8 cellular contexts compared by ENCODE assay signal in genomic region chr5:100828071-100828689, GRCh38.
DNase-seq lines count a peak whose midpoint lies in the region; ATAC-seq lines count a peak whose summit lies in the region.

No MANE protein-coding gene starts in this region.

- POLR2A ChIA-PET in CD4-positive, alpha-beta memory T cell (lab: Charles Lee; ENCODE audit: partially characterized antibody) = interaction anchor here (1.2 to 1.6 kb wide), 3 partner anchors 9 to 75 kb away, joined by 4 to 6 read pairs (median 5); partner anchors contain the start of gene ST8SIA4

- H3K27ac Mint-ChIP-seq in CD4-positive, alpha-beta memory T cell = peak overlapping the region; percentile 4 to 82 (median 24)
- peak overlapping the region; percentile 61 for H3K27ac Mint-ChIP-seq in activated naive CD8-positive, alpha-beta T cell treated with anti-CD3 and anti-CD28 coated beads for 36 hours

- peaks cover 13 to 30% of the 10 kb centered on the region in 2 donors for H3K36me3 Mint-ChIP-seq in CD4-positive, alpha-beta memory T cell
- H3K36me3 Mint-ChIP-seq in activated naive CD8-positive, alpha-beta T cell treated with anti-CD3 and anti-CD28 coated beads for 36 hours = peaks cover 13% of the 10 kb centered on the region

- peaks cover 29 to 38% (median 36%) of the 10 kb centered on the region in 4 donors for H3K4me1 Mint-ChIP-seq in CD4-positive, alpha-beta memory T cell
- peaks cover 33% of the 10 kb centered on the region for H3K4me1 Mint-ChIP-seq in activated naive CD8-positive, alpha-beta T cell treated with anti-CD3 and anti-CD28 coated beads for 36 hours

- WGBS in trophoblast cell (ENCODE audit: extremely low coverage, insufficient coverage, insufficient read length) = no CpG with 5 or more reads among the region's 6 CpGs

- no peaks in the 10 kb centered on the region for H3K9me3 ChIP-seq in CD4-positive, alpha-beta memory T cell (ENCODE audit: control insufficient read depth in 1 of 2, low read length in 2 of 2)
- no peaks in the 10 kb centered on the region for H3K9me3 ChIP-seq in trophoblast cell (ENCODE audit: insufficient read depth, low read depth, low read length)

- H3K4me3 Mint-ChIP-seq in CD4-positive, alpha-beta memory T cell = peak overlapping the region in 2 of 8 donors; percentile 19 to 44
- no peak overlapping the region for H3K4me3 Mint-ChIP-seq in activated naive CD8-positive, alpha-beta T cell treated with anti-CD3 and anti-CD28 coated beads for 36 hours

- no peak overlapping the region for H3K4me2 ChIP-seq in trophoblast cell (ENCODE audit: low read length)

- no peak overlapping the region for H3K18ac ChIP-seq in trophoblast cell (ENCODE audit: low read length)

- no peak for DNase-seq in CD4-positive, alpha-beta memory T cell
- no peak for DNase-seq in activated naive CD8-positive, alpha-beta T cell treated with anti-CD3 and anti-CD28 coated beads for 36 hours
- peak in 1 of 2 donors; percentile 21 for DNase-seq in trophoblast cell
- no peak for DNase-seq in left colon
- no peak for DNase-seq in NCI-H446 treated with DMSO at 0.1 percent for 48 hours (lab: John Stamatoyannopoulos, UW)
- DNase-seq in HCEC 1CT = no peak

- no peak overlapping the region for H3K4me3 ChIP-seq in CD4-positive, alpha-beta memory T cell (ENCODE audit: low read length in 2 of 2)
- no peak overlapping the region for H3K4me3 ChIP-seq in trophoblast cell (ENCODE audit: low read depth, low read length)

- no peak overlapping the region for H3K9ac ChIP-seq in trophoblast cell (ENCODE audit: low read length)

- CTCF ChIA-PET in CD4-positive, alpha-beta memory T cell (lab: Charles Lee; ENCODE audit: partially characterized antibody) = interaction anchor here (0.8 to 1.8 kb wide), 3 partner anchors 10 to 74 kb away, joined by 4 read pairs; no protein-coding TSS in a partner anchor

- no peak overlapping the region for H3K4ac ChIP-seq in trophoblast cell (ENCODE audit: low read depth, low read length)

- H3K36me3 ChIP-seq in CD4-positive, alpha-beta memory T cell (ENCODE audit: insufficient read depth, low read length) = no peaks in the 10 kb centered on the region
- H3K36me3 ChIP-seq in trophoblast cell (ENCODE audit: control insufficient read depth in 1 of 2, insufficient read depth in 2 of 2, low read length in 2 of 2) = no peaks in the 10 kb centered on the region

- peak; percentile 74 for ATAC-seq in GM19328 (IDR thresholded peaks at IDR 0.05; ENCODE audit: unreplicated experiment)
- ATAC-seq in HG03280 (IDR thresholded peaks at IDR 0.05; ENCODE audit: unreplicated experiment) = peak; percentile 68
- no peak for ATAC-seq in left colon

- H3K27me3 Mint-ChIP-seq in CD4-positive, alpha-beta memory T cell = no peaks in the 10 kb centered on the region
- no peaks in the 10 kb centered on the region for H3K27me3 Mint-ChIP-seq in activated naive CD8-positive, alpha-beta T cell treated with anti-CD3 and anti-CD28 coated beads for 36 hours

- H3K23ac ChIP-seq in trophoblast cell (ENCODE audit: low read length) = no peak overlapping the region

- no peak overlapping the region for H4K91ac ChIP-seq in trophoblast cell (ENCODE audit: low read depth, low read length)

- H3K4me1 ChIP-seq in CD4-positive, alpha-beta memory T cell (ENCODE audit: insufficient read depth, low read length) = peaks cover 20% of the 10 kb centered on the region
- peaks cover 0 to 3% of the 10 kb centered on the region in 2 experiments for H3K4me1 ChIP-seq in trophoblast cell (ENCODE audit: control insufficient read depth in 1 of 2, insufficient read depth in 2 of 2, low read length in 2 of 2)

- H2AFZ ChIP-seq in trophoblast cell (ENCODE audit: insufficient read depth, low read length, poor library complexity) = no peak overlapping the region

- intact Hi-C loops in CD4-positive, alpha-beta memory T cell (cut with micrococcal nuclease) = loop anchor here (10.0 kb wide), 1 partner anchor 187 kb away; no protein-coding TSS in a partner anchor
- intact Hi-C loops in left colon (cut with DNase I, micrococcal nuclease) = no loop called here

- H2BK5ac ChIP-seq in trophoblast cell (ENCODE audit: low read depth, low read length, poor library complexity) = no peak overlapping the region

- H2BK12ac ChIP-seq in trophoblast cell (ENCODE audit: low read length) = no peak overlapping the region

- H3K27me3 ChIP-seq in CD4-positive, alpha-beta memory T cell (ENCODE audit: insufficient read depth, low read length) = no peaks in the 10 kb centered on the region
- no peaks in the 10 kb centered on the region for H3K27me3 ChIP-seq in trophoblast cell (ENCODE audit: insufficient read depth, low read length)

- no peaks in the 10 kb centered on the region for H3K9me3 Mint-ChIP-seq in CD4-positive, alpha-beta memory T cell
- no peaks in the 10 kb centered on the region for H3K9me3 Mint-ChIP-seq in activated naive CD8-positive, alpha-beta T cell treated with anti-CD3 and anti-CD28 coated beads for 36 hours

- no peak overlapping the region for H3K14ac ChIP-seq in trophoblast cell (ENCODE audit: low read length)

- no peak overlapping the region for H4K8ac ChIP-seq in trophoblast cell (ENCODE audit: low read depth, low read length)

- no peaks in the 10 kb centered on the region for H3K79me1 ChIP-seq in trophoblast cell (ENCODE audit: low read length)

- no peak overlapping the region for H2AK5ac ChIP-seq in trophoblast cell (ENCODE audit: low read length)

- H3K79me2 ChIP-seq in trophoblast cell (ENCODE audit: control insufficient read depth, insufficient read depth, low read length, poor library complexity) = no peaks in the 10 kb centered on the region

- no peak overlapping the region for H3K27ac ChIP-seq in CD4-positive, alpha-beta memory T cell (ENCODE audit: low read depth, low read length)
- H3K27ac ChIP-seq in trophoblast cell (ENCODE audit: low read depth, low read length) = no peak overlapping the region

- peak overlapping the region; percentile 18 for H2BK120ac ChIP-seq in trophoblast cell (ENCODE audit: insufficient read depth, low read length, poor library complexity)

- H4K12ac ChIP-seq in trophoblast cell (ENCODE audit: low read depth, low read length) = no peak overlapping the region
